In the genomic region with DNA sequence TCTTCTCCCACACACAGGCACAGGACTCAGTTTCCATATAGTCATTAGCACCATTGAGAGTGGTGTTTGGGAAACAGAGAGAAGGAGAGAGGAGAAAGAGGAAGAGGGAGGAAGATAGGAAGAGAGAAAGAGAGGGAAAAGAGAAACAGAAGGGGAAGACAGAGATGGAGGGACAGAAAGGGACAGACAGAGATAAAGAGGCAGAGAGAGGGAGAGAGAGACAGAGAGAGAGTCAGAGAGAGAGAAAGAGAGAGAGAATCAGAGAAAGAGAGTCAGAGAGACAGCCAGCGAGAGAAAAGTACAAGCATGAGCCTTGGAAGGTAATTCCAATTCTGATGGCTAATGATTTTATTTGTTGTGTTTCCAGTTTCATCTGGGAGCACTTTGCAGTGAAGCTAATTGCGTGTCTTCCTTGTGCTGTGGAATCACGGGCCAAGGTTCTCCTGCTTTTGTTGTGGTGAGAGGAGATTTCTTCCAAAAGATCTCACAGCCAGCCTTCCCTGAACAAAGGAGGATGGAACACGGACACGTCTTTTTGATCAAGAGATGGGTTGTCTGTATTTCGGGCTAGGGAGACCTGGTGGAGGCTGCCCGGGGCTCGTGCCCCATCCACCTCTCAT, we compare ENCODE assay signal across 17 cellular contexts.
"Had no signal": no experiment of that assay in that cellular context is flagged by ENCODE, and none has a peak within 500 bp of the region (broad histone marks: within the 10 kb centered on the region; RNA-seq: fewer than 3 reads in every experiment).

No MANE protein-coding gene starts in this region.

- FAIRE-seq: colon, frontal cortex had no signal

- H3K27me3 ChIP-seq: heart left ventricle, ovary, testis, tibial nerve, upper lobe of right lung had no signal

- DNase-seq: cerebellar nuclear complex; dermis blood vessel endothelial cell; heart left ventricle; hippocampal formation; kidney glomerular epithelial cell; naive thymus-derived CD8-positive, alpha-beta T cell; right cardiac atrium; stimulated activated CD4-positive, alpha-beta T cell treated with anti-CD3 and anti-CD28 coated beads, Interleukin-4, amount 100 ng/mL, for 1 hour; stimulated activated CD8-positive, alpha-beta memory T cell treated with anti-CD3 and anti-CD28 coated beads, Interleukin-4, amount 100 ng/mL, for 48 hours; stimulated activated naive CD8-positive, alpha-beta T cell treated with anti-CD3 and anti-CD28 coated beads, Interleukin-15, Interleukin-2, amounts not matched to agents 100 U/mL and 50 U/mL, for 24 hours; testis; upper lobe of right lung had no signal

- H3K36me3 ChIP-seq: heart left ventricle, ovary, tibial nerve, upper lobe of right lung had no signal

- H3K9me3 ChIP-seq: heart left ventricle, ovary, testis, tibial nerve, upper lobe of right lung had no signal

- ATAC-seq: heart left ventricle; naive thymus-derived CD8-positive, alpha-beta T cell; right cardiac atrium; stimulated activated effector memory CD8-positive, alpha-beta T cell treated with anti-CD3 and anti-CD28 coated beads, Interleukin-12 subunit alpha, Interleukin-12 subunit beta, amount 100 ng/mL, for 72 hours; stimulated activated naive CD8-positive, alpha-beta T cell treated with anti-CD3 and anti-CD28 coated beads, Interleukin-15, Interleukin-2, amounts not matched to agents 100 U/mL and 50 U/mL, for 24 hours; upper lobe of right lung had no signal

- H3K27ac ChIP-seq: heart left ventricle, ovary, testis, tibial nerve, upper lobe of right lung had no signal

- H3K4me3 ChIP-seq: heart left ventricle, ovary, testis, tibial nerve, upper lobe of right lung had no signal

- H3K4me1 ChIP-seq: testis had no signal
